Comparison of ENCODE assay signal across 15 cellular contexts in genomic region chr4:77711469-77711868, GRCh38.
DNase-seq lines count a peak whose midpoint lies in the region; ATAC-seq, FAIRE-seq and TF ChIP-seq lines count a peak whose summit lies in the region.
"Had no signal": no experiment of that assay in that cellular context is flagged by ENCODE, and none has a peak within 500 bp of the region (broad histone marks: within the 10 kb centered on the region; RNA-seq: fewer than 3 reads in every experiment).

No MANE protein-coding gene starts in this region.

- peaks cover 16% of the 10 kb centered on the region for H3K4me1 Mint-ChIP-seq in activated naive CD4-positive, alpha-beta T cell treated with anti-CD3 and anti-CD28 coated beads, Interleukin-2, amount 50 U/mL, for 24 hours
- H3K4me1 Mint-ChIP-seq in activated naive CD4-positive, alpha-beta T cell treated with anti-CD3 and anti-CD28 coated beads for 36 hours (ENCODE audit: low read depth), result peaks cover 16% of the 10 kb centered on the region
- H3K4me1 Mint-ChIP-seq in naive thymus-derived CD4-positive, alpha-beta T cell, result peaks cover 3 to 25% (median 10%) of the 10 kb centered on the region in 7 donors

- no peak overlapping the region for H3K4me3 Mint-ChIP-seq in activated naive CD4-positive, alpha-beta T cell treated with anti-CD3 and anti-CD28 coated beads, Interleukin-2, amount 50 U/mL, for 24 hours
- no peak overlapping the region for H3K4me3 Mint-ChIP-seq in activated naive CD4-positive, alpha-beta T cell treated with anti-CD3 and anti-CD28 coated beads for 36 hours
- H3K4me3 Mint-ChIP-seq in naive thymus-derived CD4-positive, alpha-beta T cell, result no peak overlapping the region

- peak; percentile 49 for ATAC-seq in GM19351 (IDR thresholded peaks at IDR 0.05; ENCODE audit: unreplicated experiment)
- ATAC-seq in naive thymus-derived CD4-positive, alpha-beta T cell, result no peak
- ATAC-seq: PC-3 had no signal

- H3K27ac ChIP-seq in naive thymus-derived CD4-positive, alpha-beta T cell (ENCODE audit: low read depth, low read length), result no peak overlapping the region

- FAIRE-seq in GM12892 (lab: Jason Lieb, UNC), result no peak
- FAIRE-seq: HTR-8/SVneo had no signal

- no peaks in the 10 kb centered on the region for H3K9me3 ChIP-seq in naive thymus-derived CD4-positive, alpha-beta T cell (ENCODE audit: control insufficient read depth in 2 of 3, low read length in 3 of 3)

- CTCF ChIA-PET in activated naive CD4-positive, alpha-beta T cell treated with anti-CD3 and anti-CD28 coated beads for 36 hours (lab: Charles Lee), result interaction anchor here (0.7 kb wide), 1 partner anchor 21 kb away, joined by 4 read pairs; no protein-coding TSS in a partner anchor
- CTCF ChIA-PET in naive thymus-derived CD4-positive, alpha-beta T cell (lab: Charles Lee), result no interaction called here

- H3K4me1 ChIP-seq in naive thymus-derived CD4-positive, alpha-beta T cell (ENCODE audit: control insufficient read depth in 2 of 2, insufficient read depth in 2 of 2, low read length in 2 of 2), result no peaks in the 10 kb centered on the region

- intact Hi-C loops in activated naive CD4-positive, alpha-beta T cell treated with anti-CD3 and anti-CD28 coated beads for 36 hours (cut with micrococcal nuclease), result no loop called here
- intact Hi-C loops in naive thymus-derived CD4-positive, alpha-beta T cell (cut with micrococcal nuclease), result loop anchor here in 1 of 2 donors (5.0 kb wide), 1 partner anchor 41 kb away; no protein-coding TSS in a partner anchor

- H3K27me3 ChIP-seq in naive thymus-derived CD4-positive, alpha-beta T cell (ENCODE audit: control insufficient read depth in 2 of 2, insufficient read depth in 2 of 2, low read length in 2 of 2), result no peaks in the 10 kb centered on the region

- no peaks in the 10 kb centered on the region for H3K9me3 Mint-ChIP-seq in activated naive CD4-positive, alpha-beta T cell treated with anti-CD3 and anti-CD28 coated beads, Interleukin-2, amount 50 U/mL, for 24 hours
- no peaks in the 10 kb centered on the region for H3K9me3 Mint-ChIP-seq in activated naive CD4-positive, alpha-beta T cell treated with anti-CD3 and anti-CD28 coated beads for 36 hours
- H3K9me3 Mint-ChIP-seq in naive thymus-derived CD4-positive, alpha-beta T cell, result peaks cover 0 to 4% (median 0%) of the 10 kb centered on the region in 11 donors

- peak overlapping the region; percentile 71 for H3K27ac Mint-ChIP-seq in activated naive CD4-positive, alpha-beta T cell treated with anti-CD3 and anti-CD28 coated beads, Interleukin-2, amount 50 U/mL, for 24 hours
- no peak overlapping the region for H3K27ac Mint-ChIP-seq in activated naive CD4-positive, alpha-beta T cell treated with anti-CD3 and anti-CD28 coated beads for 36 hours
- H3K27ac Mint-ChIP-seq in naive thymus-derived CD4-positive, alpha-beta T cell, result peak overlapping the region in 5 of 9 donors; percentile 1 to 59 (median 28)

- no peak for TF ChIP-seq POLR2A in GM12892 (IDR thresholded peaks at IDR 0.05; ENCODE audit: low read depth, low read length)

- DNase-seq in activated naive CD4-positive, alpha-beta T cell treated with anti-CD3 and anti-CD28 coated beads for 36 hours, result no peak
- DNase-seq in OCI-M1 (lab: John Stamatoyannopoulos, UW) (peak; percentile 11), HCEC 1CT (no peak), foreskin melanocyte (no peak), GM12892 (ENCODE audit: insufficient read length) (no peak)
- DNase-seq in naive thymus-derived CD4-positive, alpha-beta T cell, result no peak
- DNase-seq: AML-193, H7, NCI-H1105 treated with DMSO at 0.1 percent for 48 hours, NCI-H187, NCI-H510A treated with DMSO at 0.1 percent for 48 hours, PC-3 had no signal

- H3K4me3 ChIP-seq in naive thymus-derived CD4-positive, alpha-beta T cell (ENCODE audit: low read length), result no peak overlapping the region

- H3K36me3 ChIP-seq in naive thymus-derived CD4-positive, alpha-beta T cell (ENCODE audit: control insufficient read depth in 2 of 3, insufficient read depth in 3 of 3, low read length in 3 of 3), result peaks cover 0 to under 1% (median 0%) of the 10 kb centered on the region in 3 experiments

- H3K27me3 Mint-ChIP-seq in activated naive CD4-positive, alpha-beta T cell treated with anti-CD3 and anti-CD28 coated beads, Interleukin-2, amount 50 U/mL, for 24 hours, result no peaks in the 10 kb centered on the region
- H3K27me3 Mint-ChIP-seq in activated naive CD4-positive, alpha-beta T cell treated with anti-CD3 and anti-CD28 coated beads for 36 hours (ENCODE audit: low read depth), result no peaks in the 10 kb centered on the region
- no peaks in the 10 kb centered on the region for H3K27me3 Mint-ChIP-seq in naive thymus-derived CD4-positive, alpha-beta T cell

- POLR2A ChIA-PET in naive thymus-derived CD4-positive, alpha-beta T cell (lab: Charles Lee), result interaction anchor here (0.6 kb wide), 1 partner anchor 139 kb away, joined by 3 read pairs; no protein-coding TSS in a partner anchor

- peaks cover 9% of the 10 kb centered on the region for H3K36me3 Mint-ChIP-seq in activated naive CD4-positive, alpha-beta T cell treated with anti-CD3 and anti-CD28 coated beads, Interleukin-2, amount 50 U/mL, for 24 hours
- H3K36me3 Mint-ChIP-seq in activated naive CD4-positive, alpha-beta T cell treated with anti-CD3 and anti-CD28 coated beads for 36 hours (ENCODE audit: low read depth), result peaks cover 18% of the 10 kb centered on the region
- H3K36me3 Mint-ChIP-seq in naive thymus-derived CD4-positive, alpha-beta T cell, result peaks cover 12 to 38% (median 27%) of the 10 kb centered on the region in 5 donors
